8 cellular contexts compared by ENCODE assay signal in genomic region chr19:2050349-2050990, GRCh38. TPM values are rescaled to one million over a fixed set of nuclear protein-coding genes. Genes with fewer than 3 reads are reported as not detected.
DNase-seq lines count a peak whose midpoint lies in the region; ATAC-seq and TF ChIP-seq lines count a peak whose summit lies in the region.

No MANE protein-coding gene starts in this region.

- H3K4me2 ChIP-seq in trophoblast cell (ENCODE audit: low read length): peak overlapping the region; percentile 97

- H3K9ac ChIP-seq in trophoblast cell (ENCODE audit: low read length): peak overlapping the region; percentile 79

- H3K79me2 ChIP-seq in trophoblast cell (ENCODE audit: control insufficient read depth, insufficient read depth, low read length, poor library complexity): peaks cover 17% of the 10 kb centered on the region

- no peak for DNase-seq in GM12864 (ENCODE audit: low read depth)
- DNase-seq in fibroblast of pulmonary artery (ENCODE audit: low read depth): no peak
- no peak for DNase-seq in trophoblast cell
- no peak for DNase-seq in CD1c-positive myeloid dendritic cell (ENCODE audit: extremely low spot score)
- DNase-seq in NCI-H510A treated with DMSO at 0.1 percent for 48 hours (lab: John Stamatoyannopoulos, UW): no peak

- no peak overlapping the region for H2BK12ac ChIP-seq in trophoblast cell (ENCODE audit: low read length)

- H4K12ac ChIP-seq in trophoblast cell (ENCODE audit: low read depth, low read length): no peak overlapping the region

- H3K18ac ChIP-seq in trophoblast cell (ENCODE audit: low read length): peak overlapping the region; percentile 77

- H2AFZ ChIP-seq in trophoblast cell (ENCODE audit: insufficient read depth, low read length, poor library complexity): no peak overlapping the region

- H3K23ac ChIP-seq in trophoblast cell (ENCODE audit: low read length): no peak overlapping the region

- peak overlapping the region; percentile 43 for H3K27ac ChIP-seq in trophoblast cell (ENCODE audit: low read depth, low read length)

- no peaks in the 10 kb centered on the region for H3K27me3 ChIP-seq in trophoblast cell (ENCODE audit: insufficient read depth, low read length)

- peaks cover 17 to 29% of the 10 kb centered on the region in 2 experiments for H3K4me1 ChIP-seq in trophoblast cell (ENCODE audit: control insufficient read depth in 1 of 2, insufficient read depth in 2 of 2, low read length in 2 of 2)

- TF ChIP-seq CTCF in GM12864 (IDR thresholded peaks at IDR 0.05; ENCODE audit: low read depth, low read length, missing control alignments): no peak
- no peak for TF ChIP-seq CTCF in fibroblast of pulmonary artery (IDR thresholded peaks at IDR 0.05; ENCODE audit: low read length, missing control alignments)

- peaks cover 24 to 30% of the 10 kb centered on the region in 2 experiments for H3K36me3 ChIP-seq in trophoblast cell (ENCODE audit: control insufficient read depth in 1 of 2, insufficient read depth in 2 of 2, low read length in 2 of 2)

- ATAC-seq in HG02588 (IDR thresholded peaks at IDR 0.05; ENCODE audit: unreplicated experiment) (peak; percentile 4), SK-N-SH treated with all-trans-retinoic acid at 6 μM for 48 hours (peak; percentile 16), HG02852 (IDR thresholded peaks at IDR 0.05; ENCODE audit: unreplicated experiment) (no peak)

- H2BK5ac ChIP-seq in trophoblast cell (ENCODE audit: low read depth, low read length, poor library complexity): peak overlapping the region; percentile 70

- no peaks in the 10 kb centered on the region for H3K9me3 ChIP-seq in trophoblast cell (ENCODE audit: insufficient read depth, low read depth, low read length)

- H2BK120ac ChIP-seq in trophoblast cell (ENCODE audit: insufficient read depth, low read length, poor library complexity): no peak overlapping the region

- peak overlapping the region; percentile 57 for H3K4ac ChIP-seq in trophoblast cell (ENCODE audit: low read depth, low read length)

- H2AK5ac ChIP-seq in trophoblast cell (ENCODE audit: low read length): peak overlapping the region; percentile 34

- peak overlapping the region; percentile 88 for H3K14ac ChIP-seq in trophoblast cell (ENCODE audit: low read length)

- H3K79me1 ChIP-seq in trophoblast cell (ENCODE audit: low read length): peaks cover 12% of the 10 kb centered on the region

- peak overlapping the region; percentile 97 for H3K4me3 ChIP-seq in GM12864 (ENCODE audit: low read depth, low read length)
- H3K4me3 ChIP-seq in fibroblast of pulmonary artery (replicated peaks; ENCODE audit: low read depth, low read length): peak overlapping the region; percentile 92
- peak overlapping the region; percentile 81 for H3K4me3 ChIP-seq in trophoblast cell (ENCODE audit: low read depth, low read length)

- WGBS in trophoblast cell (ENCODE audit: extremely low coverage, insufficient coverage, insufficient read length): no CpG with 5 or more reads among the region's 49 CpGs

- H4K8ac ChIP-seq in trophoblast cell (ENCODE audit: low read depth, low read length): no peak overlapping the region

- peak overlapping the region; percentile 37 for H4K91ac ChIP-seq in trophoblast cell (ENCODE audit: low read depth, low read length)

TF ChIP-seq in SK-N-SH treated with all-trans-retinoic acid at 6 μM for 48 hours, 23 proteins besides CTCF, POLR2A, EP300 and RAD21:
- TF ChIP-seq BACH2 (CRISPR knock-in tag; IDR thresholded peaks at IDR 0.05; ENCODE audit: borderline replicate concordance): no peak
- no peak for TF ChIP-seq OSR1 (CRISPR knock-in tag; IDR thresholded peaks at IDR 0.05)
- no peak for TF ChIP-seq POU6F1 (CRISPR knock-in tag; IDR thresholded peaks at IDR 0.05; ENCODE audit: borderline replicate concordance, low read depth)
- TF ChIP-seq CSDC2 (CRISPR knock-in tag; IDR thresholded peaks at IDR 0.05): no peak
- TF ChIP-seq TCF4 (CRISPR knock-in tag; IDR thresholded peaks at IDR 0.05; ENCODE audit: borderline replicate concordance): no peak
- no peak for TF ChIP-seq RARB (CRISPR knock-in tag; IDR thresholded peaks at IDR 0.05)
- no peak for TF ChIP-seq PPARA (CRISPR knock-in tag; IDR thresholded peaks at IDR 0.05; ENCODE audit: borderline replicate concordance)
- TF ChIP-seq ARNTL (CRISPR knock-in tag; IDR thresholded peaks at IDR 0.05; ENCODE audit: borderline replicate concordance, low read depth): no peak
- no peak for TF ChIP-seq ZNF565 (CRISPR knock-in tag; conservative IDR thresholded peaks at IDR 0.05; ENCODE audit: low read depth)
- TF ChIP-seq ZC3H10 (CRISPR knock-in tag; IDR thresholded peaks at IDR 0.05): no peak
- no peak for TF ChIP-seq PATZ1 (CRISPR knock-in tag; IDR thresholded peaks at IDR 0.05; ENCODE audit: borderline replicate concordance)
- no peak for TF ChIP-seq GLIS3 (CRISPR knock-in tag; IDR thresholded peaks at IDR 0.05)

RNA-seq across cellular contexts. Expression of gene MKNK2, which starts 0.6 kb away (rescaled TPM):
- polyA plus RNA-seq in trophoblast cell (2013): 339 and 368 TPM in 2 replicates

RNA-seq across cellular contexts. Expression of gene BTBD2, which starts 35.0 kb away (rescaled TPM):
- polyA plus RNA-seq in trophoblast cell (2013): 43.8 and 44.5 TPM in 2 replicates

RNA-seq across cellular contexts. Expression of gene MOB3A, which starts 45.7 kb away (rescaled TPM):
- 34.5 and 34.8 TPM in 2 replicates for polyA plus RNA-seq in trophoblast cell (2013)

RNA-seq across cellular contexts. Expression of gene IZUMO4, which starts 46.2 kb away (rescaled TPM):
- polyA plus RNA-seq in trophoblast cell (2013): 1.2 and 1.5 TPM in 2 replicates
